Comparison of ENCODE assay signal across 18 cellular contexts in the genomic region with DNA sequence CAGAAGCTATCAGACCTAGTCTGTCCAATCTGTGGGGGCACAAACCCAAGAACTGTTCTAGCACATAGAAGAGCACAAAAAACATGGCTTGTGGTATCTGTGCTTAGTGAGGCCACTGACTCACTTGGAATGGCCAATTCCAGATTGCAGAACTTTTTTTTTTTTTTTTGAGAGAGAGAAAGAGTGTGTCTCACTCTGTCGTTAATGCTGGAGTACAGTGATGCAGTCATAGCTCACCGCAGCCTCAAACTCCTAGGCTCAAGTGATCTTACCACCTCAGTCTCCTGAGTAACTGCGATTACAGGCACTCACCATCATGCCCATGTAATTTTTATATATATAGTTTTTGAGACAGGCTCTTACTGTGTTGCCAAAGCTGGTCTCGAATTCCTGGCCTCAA.
A peak's percentile ranks its signal among the peaks of the same experiment; 100 is the strongest.
DNase-seq lines count a peak whose midpoint lies in the region; ATAC-seq lines count a peak whose summit lies in the region.
"Had no signal": no experiment of that assay in that cellular context is flagged by ENCODE, and none has a peak within 500 bp of the region (broad histone marks: within the 10 kb centered on the region; RNA-seq: fewer than 3 reads in every experiment).

No MANE protein-coding gene starts in this region.

- H3K27me3 Mint-ChIP-seq in activated naive CD4-positive, alpha-beta T cell treated with anti-CD3 and anti-CD28 coated beads for 36 hours (ENCODE audit: low read depth), result peaks cover 15% of the 10 kb centered on the region

- peaks cover 7% of the 10 kb centered on the region for H3K4me1 ChIP-seq in mesendoderm (ENCODE audit: control insufficient read depth, low read depth, low read length)

- no peak overlapping the region for H3K27ac ChIP-seq in mesendoderm (ENCODE audit: low read depth, low read length)

- no CpG with 5 or more reads among the region's 4 CpGs for WGBS in mesendoderm (ENCODE audit: extremely low coverage, insufficient coverage, low lambda C conversion rate)

- H3K4me2 ChIP-seq in mesendoderm (ENCODE audit: low read length), result no peak overlapping the region
- H3K4me2 ChIP-seq: SK-N-SH had no signal

- H3K23ac ChIP-seq in mesendoderm (ENCODE audit: low read length), result no peak overlapping the region

- H3K79me1 ChIP-seq in mesendoderm (ENCODE audit: low read length), result no peaks in the 10 kb centered on the region

- no peak overlapping the region for H3K56ac ChIP-seq in mesendoderm (ENCODE audit: low read length)

- no peak overlapping the region for H4K8ac ChIP-seq in mesendoderm (ENCODE audit: low read depth, low read length)

- no peaks in the 10 kb centered on the region for H3K4me1 Mint-ChIP-seq in activated naive CD4-positive, alpha-beta T cell treated with anti-CD3 and anti-CD28 coated beads for 36 hours (ENCODE audit: low read depth)

- no peaks in the 10 kb centered on the region for H3K27me3 ChIP-seq in mesendoderm (ENCODE audit: insufficient read depth, low read length, poor library complexity)

- no peaks in the 10 kb centered on the region for H3K36me3 ChIP-seq in mesendoderm (ENCODE audit: control insufficient read depth, insufficient read depth, low read length)

- no peaks in the 10 kb centered on the region for H3K36me3 Mint-ChIP-seq in activated naive CD4-positive, alpha-beta T cell treated with anti-CD3 and anti-CD28 coated beads for 36 hours (ENCODE audit: low read depth)
- H3K36me3 Mint-ChIP-seq: CD8-positive, alpha-beta T cell had no signal

- no peak for ATAC-seq in HG02763 (IDR thresholded peaks at IDR 0.05; ENCODE audit: unreplicated experiment)
- ATAC-seq: CD8-positive, alpha-beta T cell had no signal

- intact Hi-C loops in activated naive CD4-positive, alpha-beta T cell treated with anti-CD3 and anti-CD28 coated beads for 36 hours (cut with micrococcal nuclease), result no loop called here

- peaks cover 3% of the 10 kb centered on the region for H3K9me3 Mint-ChIP-seq in activated naive CD4-positive, alpha-beta T cell treated with anti-CD3 and anti-CD28 coated beads for 36 hours

- no peak overlapping the region for H3K4me3 ChIP-seq in mesendoderm (ENCODE audit: low read length)

- CTCF ChIA-PET in activated naive CD4-positive, alpha-beta T cell treated with anti-CD3 and anti-CD28 coated beads for 36 hours (lab: Charles Lee), result interaction anchor here (1.1 kb wide), 1 partner anchor 60 kb away, joined by 4 read pairs; no protein-coding TSS in a partner anchor

- H2BK15ac ChIP-seq in mesendoderm (replicated peaks; ENCODE audit: low read depth), result no peak overlapping the region

- no peak overlapping the region for H2BK5ac ChIP-seq in mesendoderm (ENCODE audit: low read length)

- H3K4ac ChIP-seq in mesendoderm (ENCODE audit: low read depth, low read length), result peak overlapping the region; percentile 21

- H3K9ac ChIP-seq in mesendoderm (ENCODE audit: low read length), result no peak overlapping the region
- H3K9ac ChIP-seq: SK-N-SH had no signal

- H3K4me3 Mint-ChIP-seq in activated naive CD4-positive, alpha-beta T cell treated with anti-CD3 and anti-CD28 coated beads for 36 hours, result no peak overlapping the region
- H3K4me3 Mint-ChIP-seq: CD8-positive, alpha-beta T cell had no signal

- DNase-seq in D341Med (ENCODE audit: low spot score) (peak; percentile 34), HT1080 (ENCODE audit: low read depth) (peak; percentile 47), astrocyte of the hippocampus (ENCODE audit: low read depth, low spot score) (peak; percentile 28), mesendoderm (no peak), HK-2 (ENCODE audit: unreplicated experiment) (no peak)
- DNase-seq in activated naive CD4-positive, alpha-beta T cell treated with anti-CD3 and anti-CD28 coated beads for 36 hours, result no peak
- DNase-seq: AML-193; C1 segment of cervical spinal cord; CD8-positive, alpha-beta T cell; GDM1; Karpas-422; NCI-H1694; NCI-H2081; NCI-H69; NK-92 treated with Interleukin-12 subunit alpha and Interleukin-12 subunit beta, amount 100 ng/mL, for 24 hours; SIG-M5; SK-N-SH had no signal

- H2BK120ac ChIP-seq in mesendoderm (ENCODE audit: low read depth, low read length), result no peak overlapping the region

- no peaks in the 10 kb centered on the region for H3K79me2 ChIP-seq in mesendoderm (ENCODE audit: control insufficient read depth, insufficient read depth, low read length)

- H2AK5ac ChIP-seq in mesendoderm (ENCODE audit: low read length), result no peak overlapping the region

- no peak overlapping the region for H4K5ac ChIP-seq in mesendoderm (ENCODE audit: low read length)

- H3K18ac ChIP-seq in mesendoderm (ENCODE audit: low read length), result no peak overlapping the region

- H3K27ac Mint-ChIP-seq in activated naive CD4-positive, alpha-beta T cell treated with anti-CD3 and anti-CD28 coated beads for 36 hours, result no peak overlapping the region
- H3K27ac Mint-ChIP-seq: CD8-positive, alpha-beta T cell had no signal

Comparison
In these comparisons a context has a peak if more than half of its experiments do, and no peak if none do; other contexts are left out.
1. DNase-seq: peak in D341Med (single experiment), HT1080 (single experiment) and astrocyte of the hippocampus (single experiment); none in mesendoderm (single experiment), HK-2 (single experiment) and activated naive CD4-positive, alpha-beta T cell treated with anti-CD3 and anti-CD28 coated beads for 36 hours (single experiment).